ENCODE assay signal across 22 cellular contexts in genomic region chr15:56968821-56969220, GRCh38. TPM values are rescaled to one million over a fixed set of nuclear protein-coding genes. Genes with fewer than 3 reads are reported as not detected.
A peak's percentile ranks its signal among the peaks of the same experiment; 100 is the strongest.
DNase-seq lines count a peak whose midpoint lies in the region; ATAC-seq and TF ChIP-seq lines count a peak whose summit lies in the region.
"Had no signal": no experiment of that assay in that cellular context is flagged by ENCODE, and none has a peak within 500 bp of the region (broad histone marks: within the 10 kb centered on the region; RNA-seq: fewer than 3 reads in every experiment).

No MANE protein-coding gene starts in this region.

- peak; percentile 51 for ATAC-seq in RWPE2 (ENCODE audit: low read depth)
- ATAC-seq in left colon = peak; percentile 83
- no peak for ATAC-seq in HG03442 (IDR thresholded peaks at IDR 0.05; ENCODE audit: unreplicated experiment)
- ATAC-seq: T-cell had no signal

- intact Hi-C loops in left colon (cut with DNase I, micrococcal nuclease) = no loop called here
- intact Hi-C loops in esophagus muscularis mucosa (cut with DNase I) = no loop called here

- TF ChIP-seq CTCF in RWPE2 (IDR thresholded peaks at IDR 0.05; ENCODE audit: poor library complexity, severe bottlenecking) = no peak
- no peak for TF ChIP-seq CTCF in esophagus muscularis mucosa (IDR thresholded peaks at IDR 0.05)

- peak; percentile 27 for DNase-seq in NCI-H2029 (lab: John Stamatoyannopoulos, UW)
- DNase-seq in NCI-H2029 treated with DMSO at 0.1 percent for 48 hours (lab: John Stamatoyannopoulos, UW) = no peak
- DNase-seq in RWPE2 (ENCODE audit: low spot score) = no peak
- no peak for DNase-seq in left colon
- DNase-seq in SIG-M5 treated with dmso at 0.1 percent for 504 hours (lab: John Stamatoyannopoulos, UW; ENCODE audit: unreplicated experiment) = no peak
- DNase-seq in esophagus muscularis mucosa (ENCODE audit: extremely low spot score) = no peak
- DNase-seq in LoVo (ENCODE audit: low spot score) = no peak
- DNase-seq: 8988T; activated CD4-positive, alpha-beta T cell treated with anti-CD3 and anti-CD28 coated beads, Interleukin-2, amount 50 U/mL, for 4 hours; activated gamma-delta T cell treated with Interleukin-2 at 50 U/mL for 16 hours; amniotic stem cell; HCEC 1CT; lower lobe of right lung; MM.1S; NCI-H187 treated with DMSO at 0.1 percent for 48 hours; ovary; SHP77 treated with DMSO at 0.1 percent for 48 hours; stimulated activated naive CD4-positive, alpha-beta T cell; T-cell; thyroid gland had no signal

- WGBS in esophagus muscularis mucosa = 100% methylated on average over 1 of the region's 1 CpG

- H3K27me3 ChIP-seq in RWPE2 (ENCODE audit: insufficient read depth, poor library complexity, severe bottlenecking) (no peaks in the 10 kb centered on the region), esophagus muscularis mucosa (no peaks in the 10 kb centered on the region)
- H3K27me3 ChIP-seq: BLaER1, ovary, thyroid gland had no signal

- no peak overlapping the region for H3K4me3 ChIP-seq in RWPE2 (ENCODE audit: severe bottlenecking)
- H3K4me3 ChIP-seq in esophagus muscularis mucosa = no peak overlapping the region
- H3K4me3 ChIP-seq: BLaER1, lower lobe of right lung, ovary, thyroid gland had no signal

- H3K9me3 ChIP-seq in RWPE2 (ENCODE audit: severe bottlenecking) (no peaks in the 10 kb centered on the region), esophagus muscularis mucosa (no peaks in the 10 kb centered on the region)
- H3K9me3 ChIP-seq: lower lobe of right lung, ovary, thyroid gland had no signal

- no peak for TF ChIP-seq EP300 in esophagus muscularis mucosa (IDR thresholded peaks at IDR 0.05)

- H3K27ac ChIP-seq in RWPE2 (ENCODE audit: poor library complexity, severe bottlenecking) = peak overlapping the region; percentile 17
- H3K27ac ChIP-seq in esophagus muscularis mucosa (replicated peaks in 1 of 4) = no peak overlapping the region
- H3K27ac ChIP-seq: BLaER1, lower lobe of right lung, ovary, thyroid gland had no signal

- H3K36me3 ChIP-seq in RWPE2 (ENCODE audit: low read depth) (no peaks in the 10 kb centered on the region), esophagus muscularis mucosa (no peaks in the 10 kb centered on the region)
- H3K36me3 ChIP-seq: lower lobe of right lung, ovary, thyroid gland had no signal

- H3K4me1 ChIP-seq in RWPE2 (ENCODE audit: insufficient read depth, poor library complexity, severe bottlenecking) = peaks cover 4% of the 10 kb centered on the region
- peaks cover 18 to 69% (median 61%) of the 10 kb centered on the region in 4 donors for H3K4me1 ChIP-seq in esophagus muscularis mucosa

- TF ChIP-seq POLR2A in esophagus muscularis mucosa (IDR thresholded peaks at IDR 0.05; ENCODE audit: low read depth) = no peak

RNA-seq across cellular contexts. Expression of gene TCF12, which starts 50.4 kb away (rescaled TPM):
- total RNA-seq in left colon (10 to 100 TPM; 80.5 to 82.8 TPM), esophagus muscularis mucosa (100 to 1,000 TPM; 108 to 177 (median 148) TPM)
